9 cellular contexts compared by ENCODE assay signal in genomic region chr3:87788516-87788915, GRCh38. TPM values are rescaled to one million over a fixed set of nuclear protein-coding genes. Genes with fewer than 3 reads are reported as not detected.
"Had no signal": no experiment of that assay in that cellular context is flagged by ENCODE, and none has a peak within 500 bp of the region (broad histone marks: within the 10 kb centered on the region; RNA-seq: fewer than 3 reads in every experiment).

No MANE protein-coding gene starts in this region.

- H3K27ac ChIP-seq: HL-60 had no signal

- DNase-seq: IMR-90, KBM-7, KG1 had no signal

- ATAC-seq: HepG2 had no signal

- FAIRE-seq: HepG2, HTR-8/SVneo had no signal

RNA-seq across cellular contexts. Expression of gene HTR1F, which starts 4.0 kb away (rescaled TPM):
- total RNA-seq: HepG2, HT-29, HT1080, IMR-90 had no signal
- polyA plus RNA-seq: HepG2, IgD-negative memory B cell, IMR-90 had no signal
